8 cellular contexts compared by ENCODE assay signal in the genomic region with DNA sequence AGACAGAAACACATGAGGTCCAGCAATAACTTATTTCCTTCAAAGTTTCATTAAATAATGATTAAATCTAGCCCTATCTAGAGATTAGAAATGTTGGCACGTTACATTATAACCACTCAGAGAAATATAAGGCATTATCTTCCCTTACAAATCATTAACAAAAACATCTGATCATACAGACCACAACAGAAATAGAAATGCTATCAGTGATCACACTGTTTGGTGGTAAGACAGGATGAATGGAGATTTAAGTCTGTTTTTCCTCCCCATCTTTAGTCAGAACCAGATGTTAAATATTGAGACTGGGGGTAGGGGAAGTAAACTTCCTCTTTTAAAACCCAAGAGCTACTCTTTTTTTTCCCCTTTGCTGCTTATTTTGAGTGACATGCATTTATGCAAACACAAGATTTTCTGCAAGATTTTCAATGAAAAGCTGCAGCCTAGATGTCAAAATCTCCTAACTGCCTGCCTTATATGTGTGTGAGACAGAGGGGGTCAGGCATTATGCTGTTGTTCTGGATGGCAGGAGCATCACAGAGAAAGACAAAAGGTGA.
DNase-seq lines count a peak whose midpoint lies in the region; ATAC-seq, FAIRE-seq and TF ChIP-seq lines count a peak whose summit lies in the region.

No MANE protein-coding gene starts in this region.

- BruUV-seq in GM12878 (replicated peaks; lab: Mats Ljungman, UMichigan), result no TSS peak

- in situ Hi-C loops in GM12878 (cut with MboI), result no loop called here

- H3K36me3 ChIP-seq in GM06990 (ENCODE audit: control insufficient read depth, insufficient read depth, low read length), result no peaks in the 10 kb centered on the region
- no peaks in the 10 kb centered on the region; a peak in 3 of 4 replicates for H3K36me3 ChIP-seq in GM12878 (ENCODE audit: control insufficient read depth in 2 of 2, insufficient read depth in 2 of 2, low read length in 1 of 2)
- H3K36me3 ChIP-seq in vagina, result no peaks in the 10 kb centered on the region

- RAD21 ChIA-PET in GM12878 (lab: Charles Lee; ENCODE audit: unreplicated experiment), result interaction anchor here (0.8 to 3.5 kb wide), 12 partner anchors 10 to 386 kb away, joined by 3 to 20 read pairs (median 4); no protein-coding TSS in a partner anchor

- H3K27me3 ChIP-seq in GM06990 (replicated peaks; ENCODE audit: control insufficient read depth, insufficient read depth, low read length), result no peaks in the 10 kb centered on the region
- H3K27me3 ChIP-seq in GM12878 (replicated peaks in 1 of 2; ENCODE audit: control insufficient read depth in 2 of 2, insufficient read depth in 2 of 2, low read length in 1 of 2), result no peaks in the 10 kb centered on the region
- H3K27me3 ChIP-seq in vagina, result no peaks in the 10 kb centered on the region

- H3K9me3 ChIP-seq in GM12878 (replicated peaks; ENCODE audit: control insufficient read depth, insufficient read depth, low read length) (peaks cover 11% of the 10 kb centered on the region), vagina (no peaks in the 10 kb centered on the region)

- intact Hi-C loops in GM12878 (cut with micrococcal nuclease; ENCODE audit: unreplicated experiment) (no loop called here), vagina (cut with DNase I) (no loop called here)

- SMC1A ChIA-PET in GM12878 (lab: Charles Lee; ENCODE audit: uncharacterized antibody, unreplicated experiment), result interaction anchor here (0.6 to 6.7 kb wide), 25 partner anchors 10 to 518 kb away, joined by 3 to 86 read pairs (median 4); partner anchors contain the start of gene CBLB

- H2AFZ ChIP-seq in GM12878 (ENCODE audit: control insufficient read depth, low read depth, low read length), result no peak overlapping the region; the same call in 1 of the 2 replicates

- DNase-seq in GM06990 (ENCODE audit: extremely low read depth, insufficient read length) (peak; percentile 53), GM12878 (ENCODE audit: low read depth, low spot score) (peak; percentile 51), occipital lobe (lab: John Stamatoyannopoulos, UW) (no peak), vagina (ENCODE audit: extremely low spot score in 2 of 2) (no peak), NCI-H526 treated with DMSO at 0.1 percent for 48 hours (lab: John Stamatoyannopoulos, UW) (no peak), 8988T (no peak)

- peak overlapping the region; percentile 71 for H3K4me2 ChIP-seq in GM12878 (ENCODE audit: control insufficient read depth, insufficient read depth)

- TF ChIP-seq EP300 in GM12878 (IDR thresholded peaks at IDR 0.05; ENCODE audit: borderline replicate concordance in 1 of 2, control insufficient read depth in 1 of 2, low read depth in 2 of 2, low read length in 2 of 2), result peak; percentile 64 to 73; a peak in 3 of 4 replicates

- peak; percentile 85 for ATAC-seq in GM21423 (IDR thresholded peaks at IDR 0.05; ENCODE audit: unreplicated experiment)
- ATAC-seq in HG03565 (IDR thresholded peaks at IDR 0.05; ENCODE audit: unreplicated experiment), result peak; percentile 81
- ATAC-seq in GM12878, result peak; percentile 73

- POLR2A ChIA-PET in GM12878 (lab: Charles Lee), result interaction anchor here (0.5 to 3.1 kb wide), 8 partner anchors 8 to 64 kb away, joined by 3 to 9 read pairs (median 4); no protein-coding TSS in a partner anchor

- TF ChIP-seq RAD21 in GM12878 (IDR thresholded peaks at IDR 0.05; ENCODE audit: insufficient read depth, low read depth, low read length), result peak; percentile 16; the same call in 1 of the 2 replicates

- WGBS in GM12878 (ENCODE audit: insufficient coverage, insufficient replicate concordance, low lambda C conversion rate, missing lambda C conversion rate), result 0% methylated on average over 1 of the region's 1 CpG

- FAIRE-seq in GM12878 (lab: Jason Lieb, UNC), result no peak

- no peak for TF ChIP-seq CTCF in GM06990 (IDR thresholded peaks at IDR 0.05; ENCODE audit: insufficient read depth, low read length, poor library complexity, severe bottlenecking)
- TF ChIP-seq CTCF in GM12878 (IDR thresholded peaks at IDR 0.05 in 2 of 3, conservative IDR thresholded peaks at IDR 0.05 in 1 of 3; ENCODE audit: control insufficient read depth in 2 of 3, extremely low read depth in 1 of 3, insufficient read depth in 1 of 3, low read depth in 3 of 3, low read length in 3 of 3), result no peak
- TF ChIP-seq CTCF in vagina (IDR thresholded peaks at IDR 0.05), result no peak

- no peaks in the 10 kb centered on the region for H4K20me1 ChIP-seq in GM12878 (ENCODE audit: control insufficient read depth, insufficient read depth)

- H3K27ac ChIP-seq in GM12878 (ENCODE audit: control insufficient read depth, insufficient read depth) (peak overlapping the region; percentile 61), vagina (no peak overlapping the region)

- peaks cover 37% of the 10 kb centered on the region for H3K4me1 ChIP-seq in GM12878 (ENCODE audit: control insufficient read depth, insufficient read depth, low read length)
- H3K4me1 ChIP-seq in vagina, result peaks cover 19% of the 10 kb centered on the region

- TF ChIP-seq POLR2A in GM12878 (IDR thresholded peaks at IDR 0.05; ENCODE audit: low read depth, low read length) (no peak), vagina (IDR thresholded peaks at IDR 0.05) (no peak)

- H3K4me3 ChIP-seq in GM06990 (replicated peaks; ENCODE audit: low read depth, low read length) (no peak overlapping the region), GM12878 (no peak overlapping the region), vagina (no peak overlapping the region)

- peaks cover 58% of the 10 kb centered on the region for H3K79me2 ChIP-seq in GM12878 (ENCODE audit: control insufficient read depth, insufficient read depth, low read length)

- CTCF ChIA-PET in GM12878 (lab: Yijun Ruan, JAX), result interaction anchor here (0.6 to 1.3 kb wide), 3 partner anchors 12 to 27 kb away, joined by 3 to 5 read pairs (median 3); no protein-coding TSS in a partner anchor

- no peak overlapping the region; the same call in 1 of the 2 replicates for H3K9ac ChIP-seq in GM12878 (ENCODE audit: control insufficient read depth, insufficient read depth, low read length)

TF ChIP-seq in GM12878, 131 proteins besides CTCF, POLR2A, EP300 and RAD21 (continues in another document):
- peak; percentile 77 for TF ChIP-seq DPF2 (IDR thresholded peaks at IDR 0.05)
- 0 out of 2 replicates have a peak, but pooled peaks have one; percentile 49 for TF ChIP-seq CBX5 (IDR thresholded peaks at IDR 0.05; ENCODE audit: low read depth)
- peak; percentile 47; the same call in 1 of the 2 replicates for TF ChIP-seq FOXM1 (IDR thresholded peaks at IDR 0.05; ENCODE audit: low read depth, low read length)
- TF ChIP-seq, protein P1, sequence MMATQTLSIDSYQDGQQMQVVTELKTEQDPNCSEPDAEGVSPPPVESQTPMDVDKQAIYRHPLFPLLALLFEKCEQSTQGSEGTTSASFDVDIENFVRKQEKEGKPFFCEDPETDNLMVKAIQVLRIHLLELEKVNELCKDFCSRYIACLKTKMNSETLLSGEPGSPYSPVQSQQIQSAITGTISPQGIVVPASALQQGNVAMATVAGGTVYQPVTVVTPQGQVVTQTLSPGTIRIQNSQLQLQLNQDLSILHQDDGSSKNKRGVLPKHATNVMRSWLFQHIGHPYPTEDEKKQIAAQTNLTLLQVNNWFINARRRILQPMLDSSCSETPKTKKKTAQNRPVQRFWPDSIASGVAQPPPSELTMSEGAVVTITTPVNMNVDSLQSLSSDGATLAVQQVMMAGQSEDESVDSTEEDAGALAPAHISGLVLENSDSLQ (IDR thresholded peaks at IDR 0.05), result peak; percentile 97
- TF ChIP-seq, protein P2, sequence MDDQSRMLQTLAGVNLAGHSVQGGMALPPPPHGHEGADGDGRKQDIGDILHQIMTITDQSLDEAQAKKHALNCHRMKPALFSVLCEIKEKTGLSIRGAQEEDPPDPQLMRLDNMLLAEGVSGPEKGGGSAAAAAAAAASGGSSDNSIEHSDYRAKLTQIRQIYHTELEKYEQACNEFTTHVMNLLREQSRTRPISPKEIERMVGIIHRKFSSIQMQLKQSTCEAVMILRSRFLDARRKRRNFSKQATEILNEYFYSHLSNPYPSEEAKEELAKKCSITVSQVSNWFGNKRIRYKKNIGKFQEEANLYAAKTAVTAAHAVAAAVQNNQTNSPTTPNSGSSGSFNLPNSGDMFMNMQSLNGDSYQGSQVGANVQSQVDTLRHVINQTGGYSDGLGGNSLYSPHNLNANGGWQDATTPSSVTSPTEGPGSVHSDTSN (IDR thresholded peaks at IDR 0.05; ENCODE audit: insufficient replicate concordance, low read depth, low read length), result peak; percentile 83
- peak; percentile 64 for TF ChIP-seq IKZF1 (conservative IDR thresholded peaks at IDR 0.05)
- TF ChIP-seq JUNB (IDR thresholded peaks at IDR 0.05), result peak; percentile 35; the same call in 1 of the 2 replicates
- TF ChIP-seq BCL11A (IDR thresholded peaks at IDR 0.05; ENCODE audit: low read depth, low read length), result 0 out of 2 replicates have a peak, but pooled peaks have one; percentile 11
- TF ChIP-seq ZBED1 (IDR thresholded peaks at IDR 0.05; ENCODE audit: borderline replicate concordance), result 0 out of 2 replicates have a peak, but pooled peaks have one; percentile 26
- TF ChIP-seq BHLHE40 (IDR thresholded peaks at IDR 0.05; ENCODE audit: borderline replicate concordance in 1 of 2, low read depth in 2 of 2, low read length in 1 of 2), result peak in 1 of 2 experiments; percentile 61; a peak in 2 of 4 replicates
- TF ChIP-seq, protein P3, sequence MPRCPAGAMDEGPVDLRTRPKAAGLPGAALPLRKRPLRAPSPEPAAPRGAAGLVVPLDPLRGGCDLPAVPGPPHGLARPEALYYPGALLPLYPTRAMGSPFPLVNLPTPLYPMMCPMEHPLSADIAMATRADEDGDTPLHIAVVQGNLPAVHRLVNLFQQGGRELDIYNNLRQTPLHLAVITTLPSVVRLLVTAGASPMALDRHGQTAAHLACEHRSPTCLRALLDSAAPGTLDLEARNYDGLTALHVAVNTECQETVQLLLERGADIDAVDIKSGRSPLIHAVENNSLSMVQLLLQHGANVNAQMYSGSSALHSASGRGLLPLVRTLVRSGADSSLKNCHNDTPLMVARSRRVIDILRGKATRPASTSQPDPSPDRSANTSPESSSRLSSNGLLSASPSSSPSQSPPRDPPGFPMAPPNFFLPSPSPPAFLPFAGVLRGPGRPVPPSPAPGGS (IDR thresholded peaks at IDR 0.05; ENCODE audit: borderline replicate concordance, insufficient read depth, low read depth, low read length, poor library complexity, severe bottlenecking), result peak; percentile 17
- TF ChIP-seq RAD51 (IDR thresholded peaks at IDR 0.05), result 0 out of 2 replicates have a peak, but pooled peaks have one; percentile 34
- TF ChIP-seq SREBF2 (IDR thresholded peaks at IDR 0.05; ENCODE audit: low read length), result no peak
- peak; percentile 76 for TF ChIP-seq RUNX3 (IDR thresholded peaks at IDR 0.05; ENCODE audit: low read length)
- TF ChIP-seq NR2C2 (IDR thresholded peaks at IDR 0.05; ENCODE audit: borderline replicate concordance, control insufficient read depth, insufficient read length, low read depth), result no peak

Comparison
In these comparisons a context has a peak if more than half of its experiments do, and no peak if none do; other contexts are left out.
1. DNase-seq: peak in GM06990 (single experiment) and GM12878 (single experiment); none in occipital lobe (single experiment), vagina (0 of 2), NCI-H526 treated with DMSO at 0.1 percent for 48 hours (single experiment) and 8988T (single experiment).
2. Peak in every context shown above with its lines, with median percentiles within 50 percentile points of each other: ATAC-seq.